ENCODE assay signal across 8 cellular contexts in the genomic region with DNA sequence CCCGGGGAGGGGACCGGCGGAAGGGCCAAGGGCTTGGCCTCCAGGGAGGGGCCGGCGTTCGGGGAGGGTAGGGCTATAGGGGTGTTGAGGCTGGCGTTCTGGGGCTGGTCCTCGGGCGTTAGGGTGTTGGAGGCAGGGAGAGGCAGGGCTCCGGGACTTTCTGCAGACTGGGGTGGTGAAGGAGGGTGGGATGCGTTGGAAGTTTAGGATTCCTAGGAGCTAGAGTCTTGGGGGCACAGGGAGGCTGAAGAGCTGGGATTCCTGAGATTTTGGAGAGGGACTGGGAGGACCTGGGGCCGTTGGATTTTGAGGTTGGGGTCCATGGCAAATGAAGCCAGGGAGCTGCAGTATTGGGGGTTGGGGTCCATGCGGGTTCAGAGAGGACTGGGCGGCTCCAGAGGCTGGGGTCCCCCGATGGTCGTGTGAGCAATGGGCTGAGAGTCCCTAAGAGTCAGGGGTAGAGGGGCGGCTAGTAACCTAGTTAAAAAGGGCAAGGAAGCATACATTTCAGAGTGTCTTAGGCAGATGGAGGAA. TPM values are rescaled to one million over a fixed set of nuclear protein-coding genes. Genes with fewer than 3 reads are reported as not detected.
DNase-seq lines count a peak whose midpoint lies in the region; ATAC-seq and TF ChIP-seq lines count a peak whose summit lies in the region.

No MANE protein-coding gene starts in this region.

- H3K27ac ChIP-seq in left ventricle myocardium inferior (replicated peaks): peak overlapping the region; percentile 90
- H3K27ac ChIP-seq in spleen: peak overlapping the region; percentile 74 to 95 (median 90)

- peaks cover 21% of the 10 kb centered on the region for H3K4me1 Mint-ChIP-seq in T-helper 2 cell treated with Interferon-gamma antibody and Interleukin-4, amounts not matched to agents 5 μg/mL and 100 μg/mL, for 36 hours (ENCODE audit: low read depth)
- peaks cover 12% of the 10 kb centered on the region for H3K4me1 Mint-ChIP-seq in glutamatergic neuron (ENCODE audit: low read depth, unreplicated experiment)

- DNase-seq in left ventricle myocardium inferior (no peak), left ventricle myocardium superior (no peak), glutamatergic neuron (peak; percentile 47), spleen (peak; percentile 81), SIG-M5 (lab: John Stamatoyannopoulos, UW) (no peak), GOT3 (lab: John Stamatoyannopoulos, UW) (no peak)
- no peak for DNase-seq in T-helper 2 cell treated with Interferon-gamma antibody and Interleukin-4, amounts not matched to agents 5 μg/mL and 100 μg/mL, for 36 hours (ENCODE audit: low spot score)

- H3K27me3 Mint-ChIP-seq in T-helper 2 cell treated with Interferon-gamma antibody and Interleukin-4, amounts not matched to agents 5 μg/mL and 100 μg/mL, for 36 hours (ENCODE audit: low read depth): peaks cover 5% of the 10 kb centered on the region
- H3K27me3 Mint-ChIP-seq in glutamatergic neuron (ENCODE audit: unreplicated experiment): peaks cover 5% of the 10 kb centered on the region

- ATAC-seq in left ventricle myocardium superior: no peak
- ATAC-seq in GM19467 (IDR thresholded peaks at IDR 0.05; ENCODE audit: unreplicated experiment): no peak

- 3 to 5% (median 4%) methylated on average over 11 to 17 of the region's 17 CpGs for WGBS in spleen, 5 donors

- H3K27ac Mint-ChIP-seq in T-helper 2 cell treated with Interferon-gamma antibody and Interleukin-4, amounts not matched to agents 5 μg/mL and 100 μg/mL, for 36 hours: peak overlapping the region; percentile 92
- H3K27ac Mint-ChIP-seq in glutamatergic neuron (ENCODE audit: unreplicated experiment): peak overlapping the region; percentile 90

- H3K4me1 ChIP-seq in left ventricle myocardium inferior (peaks cover 20% of the 10 kb centered on the region), spleen (peaks cover 7 to 50% (median 32%) of the 10 kb centered on the region in 6 donors)

- peaks cover 41% of the 10 kb centered on the region for H3K36me3 Mint-ChIP-seq in T-helper 2 cell treated with Interferon-gamma antibody and Interleukin-4, amounts not matched to agents 5 μg/mL and 100 μg/mL, for 36 hours (ENCODE audit: low read depth)
- peaks cover 3% of the 10 kb centered on the region for H3K36me3 Mint-ChIP-seq in glutamatergic neuron (ENCODE audit: unreplicated experiment)

- peak overlapping the region; percentile 92 for H3K4me3 ChIP-seq in left ventricle myocardium inferior
- peak overlapping the region; percentile 68 to 100 (median 94) for H3K4me3 ChIP-seq in spleen

- no peak for TF ChIP-seq CTCF in left ventricle myocardium inferior (IDR thresholded peaks at IDR 0.05; ENCODE audit: borderline replicate concordance)
- TF ChIP-seq CTCF in glutamatergic neuron (IDR thresholded peaks at IDR 0.05; ENCODE audit: partially characterized antibody, unreplicated experiment): no peak
- no peak for TF ChIP-seq CTCF in spleen (IDR thresholded peaks at IDR 0.05 in 8 of 11, conservative IDR thresholded peaks at IDR 0.05 in 3 of 11)

- intact Hi-C loops in left ventricle myocardium inferior (cut with micrococcal nuclease): no loop called here
- intact Hi-C loops in left ventricle myocardium superior (cut with micrococcal nuclease): no loop called here
- intact Hi-C loops in spleen (cut with DNase I; ENCODE audit: low total_unique reads): loop anchor here (5.0 kb wide), 1 partner anchor 129 kb away; the partner anchor contains the start of gene ATXN2L

- no peaks in the 10 kb centered on the region for H3K9me3 ChIP-seq in left ventricle myocardium inferior (replicated peaks)
- H3K9me3 ChIP-seq in spleen: no peaks in the 10 kb centered on the region

- no peaks in the 10 kb centered on the region for H3K9me3 Mint-ChIP-seq in T-helper 2 cell treated with Interferon-gamma antibody and Interleukin-4, amounts not matched to agents 5 μg/mL and 100 μg/mL, for 36 hours
- H3K9me3 Mint-ChIP-seq in glutamatergic neuron (ENCODE audit: unreplicated experiment): peaks cover 8% of the 10 kb centered on the region

- no peak for TF ChIP-seq POLR2A in spleen (IDR thresholded peaks at IDR 0.05)

- H3K36me3 ChIP-seq in left ventricle myocardium inferior (peaks cover 44% of the 10 kb centered on the region), spleen (peaks cover under 1 to 46% (median 29%) of the 10 kb centered on the region in 6 donors)

- peak overlapping the region; percentile 88 for H3K4me3 Mint-ChIP-seq in T-helper 2 cell treated with Interferon-gamma antibody and Interleukin-4, amounts not matched to agents 5 μg/mL and 100 μg/mL, for 36 hours
- H3K4me3 Mint-ChIP-seq in glutamatergic neuron (ENCODE audit: unreplicated experiment): peak overlapping the region; percentile 99

- H3K27me3 ChIP-seq in left ventricle myocardium inferior (ENCODE audit: low read depth) (no peaks in the 10 kb centered on the region), spleen (replicated peaks in 1 of 7) (no peaks in the 10 kb centered on the region)

RNA-seq across cellular contexts. Expression of gene NFATC2IP, which starts 0.7 kb away (rescaled TPM):
- total RNA-seq in left ventricle myocardium inferior: 18.1 TPM
- 20.1 TPM for total RNA-seq in left ventricle myocardium superior
- total RNA-seq in glutamatergic neuron (ENCODE audit: unreplicated experiment): 59.6 TPM
- 10 to 100 TPM; 44.3 to 63.5 (median 54.5) TPM for total RNA-seq in spleen
- 10 to 100 TPM; 21.1 to 34.0 (median 26.6) TPM for polyA plus RNA-seq in spleen

RNA-seq across cellular contexts. Expression of gene CD19, which starts 19.7 kb away (rescaled TPM):
- total RNA-seq in left ventricle myocardium inferior (not detected), left ventricle myocardium superior (not detected), glutamatergic neuron (ENCODE audit: unreplicated experiment) (0.27 TPM), spleen (100 to 1,000 TPM in 3 of 7 donors, 10 to 100 TPM in 4; 77.0 to 120 (median 98.0) TPM)
- 100 to 1,000 TPM; 202 to 312 (median 278) TPM for polyA plus RNA-seq in spleen

RNA-seq across cellular contexts. Expression of gene SPNS1, which starts 23.1 kb away (rescaled TPM):
- 16.5 TPM for total RNA-seq in left ventricle myocardium inferior
- total RNA-seq in left ventricle myocardium superior: 17.9 TPM
- total RNA-seq in glutamatergic neuron (ENCODE audit: unreplicated experiment): 50.6 TPM
- total RNA-seq in spleen: 10 to 100 TPM; 26.9 to 41.1 (median 29.8) TPM
- polyA plus RNA-seq in spleen: 10 to 100 TPM; 30.0 to 91.4 (median 68.1) TPM

RNA-seq across cellular contexts. Expression of gene RABEP2, which starts 26.4 kb away (rescaled TPM):
- total RNA-seq in left ventricle myocardium inferior (17.7 TPM), left ventricle myocardium superior (20.5 TPM), glutamatergic neuron (ENCODE audit: unreplicated experiment) (15.3 TPM), spleen (10 to 100 TPM; 43.1 to 82.5 (median 51.0) TPM)
- 10 to 100 TPM; 40.8 to 90.0 (median 64.5) TPM for polyA plus RNA-seq in spleen

RNA-seq across cellular contexts. Expression of gene LAT, which starts 33.4 kb away (rescaled TPM):
- total RNA-seq in left ventricle myocardium inferior (0.93 TPM), left ventricle myocardium superior (1.6 TPM), glutamatergic neuron (ENCODE audit: unreplicated experiment) (8.3 TPM), spleen (10 to 100 TPM; 28.6 to 38.9 (median 32.2) TPM)
- polyA plus RNA-seq in spleen: 10 to 100 TPM; 32.1 to 54.2 (median 48.8) TPM

Comparison
In these comparisons a context has a peak if more than half of its experiments do, and no peak if none do; other contexts are left out.
1. DNase-seq: peak in glutamatergic neuron (single experiment) and spleen (single experiment); none in left ventricle myocardium inferior (single experiment), left ventricle myocardium superior (single experiment), T-helper 2 cell treated with Interferon-gamma antibody and Interleukin-4, amounts not matched to agents 5 μg/mL and 100 μg/mL, for 36 hours (single experiment), SIG-M5 (single experiment) and GOT3 (single experiment).
2. RNA of gene CD19, which starts 19.7 kb away (total RNA-seq): 77.0 to 120 TPM in spleen; 0.27 TPM in glutamatergic neuron (single experiment), not detected in left ventricle myocardium inferior (single experiment) and not detected in left ventricle myocardium superior (single experiment); every median in the first group is over 10 times any median in the second.